ENCODE assay signal across 1 cellular context in the genomic region with DNA sequence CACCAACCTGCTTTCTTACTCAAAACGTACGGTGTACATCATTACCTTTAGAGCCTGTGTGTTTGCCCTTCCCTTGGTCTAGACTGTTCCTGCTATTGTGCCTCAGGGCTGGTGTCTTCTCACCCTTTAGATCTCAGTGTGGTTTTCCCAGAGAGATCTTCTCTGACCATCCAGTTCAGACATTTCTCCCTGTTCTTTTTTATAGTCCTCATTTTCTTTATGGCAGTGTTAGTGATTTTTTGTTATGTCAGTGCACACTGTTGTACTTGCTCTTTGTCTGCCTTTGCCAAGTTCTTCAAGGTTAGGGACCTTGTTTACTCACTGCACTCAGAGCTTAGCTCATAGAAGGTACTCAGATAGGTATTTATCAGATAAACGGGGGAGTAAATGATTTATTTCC.
TF ChIP-seq lines count a peak whose summit lies in the region.

No MANE protein-coding gene starts in this region.

TF ChIP-seq in HepG2, 621 proteins besides CTCF, POLR2A, EP300 and RAD21 (continued from another document and continues in another):
- TF ChIP-seq ZNF546 (CRISPR knock-in tag; conservative IDR thresholded peaks at IDR 0.05) (no peak), ZNF326 (CRISPR knock-in tag; IDR thresholded peaks at IDR 0.05; ENCODE audit: borderline replicate concordance) (no peak), DMAP1 (CRISPR knock-in tag; IDR thresholded peaks at IDR 0.05) (no peak), TRIM24 (CRISPR knock-in tag; IDR thresholded peaks at IDR 0.05) (0 out of 2 replicates have a peak, but pooled peaks have one; percentile 47), ZNF451 (CRISPR knock-in tag; IDR thresholded peaks at IDR 0.05) (no peak), KDM6A (CRISPR knock-in tag; IDR thresholded peaks at IDR 0.05; ENCODE audit: low read depth) (no peak; the same call in 1 of the 2 replicates), TSC22D2 (CRISPR knock-in tag; IDR thresholded peaks at IDR 0.05; ENCODE audit: borderline replicate concordance) (no peak), KAT2B (IDR thresholded peaks at IDR 0.05; ENCODE audit: borderline replicate concordance, low read depth, low read length) (no peak), ZNF282 (IDR thresholded peaks at IDR 0.05; ENCODE audit: partially characterized antibody) (no peak), KDM3A (CRISPR knock-in tag; IDR thresholded peaks at IDR 0.05; ENCODE audit: low read depth) (no peak), PLRG1 (conservative IDR thresholded peaks at IDR 0.05) (no peak), YEATS4 (CRISPR knock-in tag; IDR thresholded peaks at IDR 0.05; ENCODE audit: borderline replicate concordance) (no peak), SP140L (CRISPR knock-in tag; IDR thresholded peaks at IDR 0.05; ENCODE audit: borderline replicate concordance) (no peak), ZBTB20 (CRISPR knock-in tag; IDR thresholded peaks at IDR 0.05; ENCODE audit: borderline replicate concordance, low read depth) (no peak), SP4 (CRISPR knock-in tag; IDR thresholded peaks at IDR 0.05) (no peak), ZNF709 (CRISPR knock-in tag; IDR thresholded peaks at IDR 0.05) (no peak), RARA (CRISPR knock-in tag; IDR thresholded peaks at IDR 0.05) (peak; percentile 67), MTA1 (CRISPR knock-in tag; IDR thresholded peaks at IDR 0.05; ENCODE audit: borderline replicate concordance) (no peak), HNRNPK (IDR thresholded peaks at IDR 0.05; ENCODE audit: low read depth, low read length, poor library complexity, severe bottlenecking) (no peak), KDM4B (CRISPR knock-in tag; IDR thresholded peaks at IDR 0.05) (no peak), ZNF660 (CRISPR knock-in tag; IDR thresholded peaks at IDR 0.05; ENCODE audit: borderline replicate concordance, low read depth) (no peak), REXO4 (CRISPR knock-in tag; IDR thresholded peaks at IDR 0.05; ENCODE audit: borderline replicate concordance) (no peak), FOXP1 (IDR thresholded peaks at IDR 0.05) (no peak), FOXP1 (CRISPR knock-in tag; IDR thresholded peaks at IDR 0.05) (peak; percentile 79), NR2C2 (CRISPR knock-in tag; IDR thresholded peaks at IDR 0.05; ENCODE audit: borderline replicate concordance) (no peak), DNMT1 (CRISPR knock-in tag; IDR thresholded peaks at IDR 0.05) (no peak), CHD2 (IDR thresholded peaks at IDR 0.05; ENCODE audit: low read depth, low read length) (no peak)
- TF ChIP-seq, protein P1, sequence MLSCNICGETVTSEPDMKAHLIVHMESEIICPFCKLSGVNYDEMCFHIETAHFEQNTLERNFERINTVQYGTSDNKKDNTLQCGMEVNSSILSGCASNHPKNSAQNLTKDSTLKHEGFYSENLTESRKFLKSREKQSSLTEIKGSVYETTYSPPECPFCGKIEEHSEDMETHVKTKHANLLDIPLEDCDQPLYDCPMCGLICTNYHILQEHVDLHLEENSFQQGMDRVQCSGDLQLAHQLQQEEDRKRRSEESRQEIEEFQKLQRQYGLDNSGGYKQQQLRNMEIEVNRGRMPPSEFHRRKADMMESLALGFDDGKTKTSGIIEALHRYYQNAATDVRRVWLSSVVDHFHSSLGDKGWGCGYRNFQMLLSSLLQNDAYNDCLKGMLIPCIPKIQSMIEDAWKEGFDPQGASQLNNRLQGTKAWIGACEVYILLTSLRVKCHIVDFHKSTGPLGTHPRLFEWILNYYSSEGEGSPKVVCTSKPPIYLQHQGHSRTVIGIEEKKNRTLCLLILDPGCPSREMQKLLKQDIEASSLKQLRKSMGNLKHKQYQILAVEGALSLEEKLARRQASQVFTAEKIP (CRISPR knock-in tag; IDR thresholded peaks at IDR 0.05; ENCODE audit: borderline replicate concordance), result no peak
- TF ChIP-seq, protein P2, sequence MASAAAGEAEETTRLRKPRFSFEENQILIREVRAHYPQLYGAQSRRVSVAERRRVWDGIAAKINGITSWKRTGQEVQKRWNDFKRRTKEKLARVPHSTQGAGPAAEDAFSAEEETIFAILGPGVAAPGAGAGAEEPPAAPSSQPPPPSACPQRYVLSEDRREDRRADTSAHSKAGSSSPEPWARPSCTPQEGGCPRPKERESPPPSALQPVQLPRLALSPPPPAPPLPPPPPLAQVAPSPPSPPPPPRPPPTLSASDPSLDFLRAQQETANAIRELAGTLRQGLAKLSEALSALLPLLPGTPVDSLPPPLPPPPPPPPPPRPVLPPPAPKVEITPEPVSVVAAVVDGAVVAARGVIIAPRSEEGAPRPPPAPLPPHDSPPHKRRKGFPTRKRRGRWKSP (CRISPR knock-in tag; IDR thresholded peaks at IDR 0.05), result peak; percentile 28; the same call in 1 of the 2 replicates
- TF ChIP-seq, protein P3, sequence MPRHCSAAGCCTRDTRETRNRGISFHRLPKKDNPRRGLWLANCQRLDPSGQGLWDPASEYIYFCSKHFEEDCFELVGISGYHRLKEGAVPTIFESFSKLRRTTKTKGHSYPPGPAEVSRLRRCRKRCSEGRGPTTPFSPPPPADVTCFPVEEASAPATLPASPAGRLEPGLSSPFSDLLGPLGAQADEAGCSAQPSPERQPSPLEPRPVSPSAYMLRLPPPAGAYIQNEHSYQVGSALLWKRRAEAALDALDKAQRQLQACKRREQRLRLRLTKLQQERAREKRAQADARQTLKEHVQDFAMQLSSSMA (CRISPR knock-in tag; IDR thresholded peaks at IDR 0.05), result no peak
- TF ChIP-seq, protein P4, sequence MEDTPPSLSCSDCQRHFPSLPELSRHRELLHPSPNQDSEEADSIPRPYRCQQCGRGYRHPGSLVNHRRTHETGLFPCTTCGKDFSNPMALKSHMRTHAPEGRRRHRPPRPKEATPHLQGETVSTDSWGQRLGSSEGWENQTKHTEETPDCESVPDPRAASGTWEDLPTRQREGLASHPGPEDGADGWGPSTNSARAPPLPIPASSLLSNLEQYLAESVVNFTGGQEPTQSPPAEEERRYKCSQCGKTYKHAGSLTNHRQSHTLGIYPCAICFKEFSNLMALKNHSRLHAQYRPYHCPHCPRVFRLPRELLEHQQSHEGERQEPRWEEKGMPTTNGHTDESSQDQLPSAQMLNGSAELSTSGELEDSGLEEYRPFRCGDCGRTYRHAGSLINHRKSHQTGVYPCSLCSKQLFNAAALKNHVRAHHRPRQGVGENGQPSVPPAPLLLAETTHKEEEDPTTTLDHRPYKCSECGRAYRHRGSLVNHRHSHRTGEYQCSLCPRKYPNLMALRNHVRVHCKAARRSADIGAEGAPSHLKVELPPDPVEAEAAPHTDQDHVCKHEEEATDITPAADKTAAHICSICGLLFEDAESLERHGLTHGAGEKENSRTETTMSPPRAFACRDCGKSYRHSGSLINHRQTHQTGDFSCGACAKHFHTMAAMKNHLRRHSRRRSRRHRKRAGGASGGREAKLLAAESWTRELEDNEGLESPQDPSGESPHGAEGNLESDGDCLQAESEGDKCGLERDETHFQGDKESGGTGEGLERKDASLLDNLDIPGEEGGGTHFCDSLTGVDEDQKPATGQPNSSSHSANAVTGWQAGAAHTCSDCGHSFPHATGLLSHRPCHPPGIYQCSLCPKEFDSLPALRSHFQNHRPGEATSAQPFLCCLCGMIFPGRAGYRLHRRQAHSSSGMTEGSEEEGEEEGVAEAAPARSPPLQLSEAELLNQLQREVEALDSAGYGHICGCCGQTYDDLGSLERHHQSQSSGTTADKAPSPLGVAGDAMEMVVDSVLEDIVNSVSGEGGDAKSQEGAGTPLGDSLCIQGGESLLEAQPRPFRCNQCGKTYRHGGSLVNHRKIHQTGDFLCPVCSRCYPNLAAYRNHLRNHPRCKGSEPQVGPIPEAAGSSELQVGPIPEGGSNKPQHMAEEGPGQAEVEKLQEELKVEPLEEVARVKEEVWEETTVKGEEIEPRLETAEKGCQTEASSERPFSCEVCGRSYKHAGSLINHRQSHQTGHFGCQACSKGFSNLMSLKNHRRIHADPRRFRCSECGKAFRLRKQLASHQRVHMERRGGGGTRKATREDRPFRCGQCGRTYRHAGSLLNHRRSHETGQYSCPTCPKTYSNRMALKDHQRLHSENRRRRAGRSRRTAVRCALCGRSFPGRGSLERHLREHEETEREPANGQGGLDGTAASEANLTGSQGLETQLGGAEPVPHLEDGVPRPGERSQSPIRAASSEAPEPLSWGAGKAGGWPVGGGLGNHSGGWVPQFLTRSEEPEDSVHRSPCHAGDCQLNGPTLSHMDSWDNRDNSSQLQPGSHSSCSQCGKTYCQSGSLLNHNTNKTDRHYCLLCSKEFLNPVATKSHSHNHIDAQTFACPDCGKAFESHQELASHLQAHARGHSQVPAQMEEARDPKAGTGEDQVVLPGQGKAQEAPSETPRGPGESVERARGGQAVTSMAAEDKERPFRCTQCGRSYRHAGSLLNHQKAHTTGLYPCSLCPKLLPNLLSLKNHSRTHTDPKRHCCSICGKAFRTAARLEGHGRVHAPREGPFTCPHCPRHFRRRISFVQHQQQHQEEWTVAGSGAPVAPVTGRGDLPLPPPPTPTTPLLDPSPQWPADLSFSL (CRISPR knock-in tag; IDR thresholded peaks at IDR 0.05), result peak; percentile 60; the same call in 1 of the 2 replicates
- TF ChIP-seq, protein P5, sequence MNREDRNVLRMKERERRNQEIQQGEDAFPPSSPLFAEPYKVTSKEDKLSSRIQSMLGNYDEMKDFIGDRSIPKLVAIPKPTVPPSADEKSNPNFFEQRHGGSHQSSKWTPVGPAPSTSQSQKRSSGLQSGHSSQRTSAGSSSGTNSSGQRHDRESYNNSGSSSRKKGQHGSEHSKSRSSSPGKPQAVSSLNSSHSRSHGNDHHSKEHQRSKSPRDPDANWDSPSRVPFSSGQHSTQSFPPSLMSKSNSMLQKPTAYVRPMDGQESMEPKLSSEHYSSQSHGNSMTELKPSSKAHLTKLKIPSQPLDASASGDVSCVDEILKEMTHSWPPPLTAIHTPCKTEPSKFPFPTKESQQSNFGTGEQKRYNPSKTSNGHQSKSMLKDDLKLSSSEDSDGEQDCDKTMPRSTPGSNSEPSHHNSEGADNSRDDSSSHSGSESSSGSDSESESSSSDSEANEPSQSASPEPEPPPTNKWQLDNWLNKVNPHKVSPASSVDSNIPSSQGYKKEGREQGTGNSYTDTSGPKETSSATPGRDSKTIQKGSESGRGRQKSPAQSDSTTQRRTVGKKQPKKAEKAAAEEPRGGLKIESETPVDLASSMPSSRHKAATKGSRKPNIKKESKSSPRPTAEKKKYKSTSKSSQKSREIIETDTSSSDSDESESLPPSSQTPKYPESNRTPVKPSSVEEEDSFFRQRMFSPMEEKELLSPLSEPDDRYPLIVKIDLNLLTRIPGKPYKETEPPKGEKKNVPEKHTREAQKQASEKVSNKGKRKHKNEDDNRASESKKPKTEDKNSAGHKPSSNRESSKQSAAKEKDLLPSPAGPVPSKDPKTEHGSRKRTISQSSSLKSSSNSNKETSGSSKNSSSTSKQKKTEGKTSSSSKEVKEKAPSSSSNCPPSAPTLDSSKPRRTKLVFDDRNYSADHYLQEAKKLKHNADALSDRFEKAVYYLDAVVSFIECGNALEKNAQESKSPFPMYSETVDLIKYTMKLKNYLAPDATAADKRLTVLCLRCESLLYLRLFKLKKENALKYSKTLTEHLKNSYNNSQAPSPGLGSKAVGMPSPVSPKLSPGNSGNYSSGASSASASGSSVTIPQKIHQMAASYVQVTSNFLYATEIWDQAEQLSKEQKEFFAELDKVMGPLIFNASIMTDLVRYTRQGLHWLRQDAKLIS (CRISPR knock-in tag; IDR thresholded peaks at IDR 0.05), result no peak
- TF ChIP-seq, protein P6, sequence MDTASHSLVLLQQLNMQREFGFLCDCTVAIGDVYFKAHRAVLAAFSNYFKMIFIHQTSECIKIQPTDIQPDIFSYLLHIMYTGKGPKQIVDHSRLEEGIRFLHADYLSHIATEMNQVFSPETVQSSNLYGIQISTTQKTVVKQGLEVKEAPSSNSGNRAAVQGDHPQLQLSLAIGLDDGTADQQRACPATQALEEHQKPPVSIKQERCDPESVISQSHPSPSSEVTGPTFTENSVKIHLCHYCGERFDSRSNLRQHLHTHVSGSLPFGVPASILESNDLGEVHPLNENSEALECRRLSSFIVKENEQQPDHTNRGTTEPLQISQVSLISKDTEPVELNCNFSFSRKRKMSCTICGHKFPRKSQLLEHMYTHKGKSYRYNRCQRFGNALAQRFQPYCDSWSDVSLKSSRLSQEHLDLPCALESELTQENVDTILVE (CRISPR knock-in tag; IDR thresholded peaks at IDR 0.05), result no peak
- TF ChIP-seq, protein P7, sequence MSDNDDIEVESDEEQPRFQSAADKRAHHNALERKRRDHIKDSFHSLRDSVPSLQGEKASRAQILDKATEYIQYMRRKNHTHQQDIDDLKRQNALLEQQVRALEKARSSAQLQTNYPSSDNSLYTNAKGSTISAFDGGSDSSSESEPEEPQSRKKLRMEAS (IDR thresholded peaks at IDR 0.05), result no peak
- TF ChIP-seq, protein P8, sequence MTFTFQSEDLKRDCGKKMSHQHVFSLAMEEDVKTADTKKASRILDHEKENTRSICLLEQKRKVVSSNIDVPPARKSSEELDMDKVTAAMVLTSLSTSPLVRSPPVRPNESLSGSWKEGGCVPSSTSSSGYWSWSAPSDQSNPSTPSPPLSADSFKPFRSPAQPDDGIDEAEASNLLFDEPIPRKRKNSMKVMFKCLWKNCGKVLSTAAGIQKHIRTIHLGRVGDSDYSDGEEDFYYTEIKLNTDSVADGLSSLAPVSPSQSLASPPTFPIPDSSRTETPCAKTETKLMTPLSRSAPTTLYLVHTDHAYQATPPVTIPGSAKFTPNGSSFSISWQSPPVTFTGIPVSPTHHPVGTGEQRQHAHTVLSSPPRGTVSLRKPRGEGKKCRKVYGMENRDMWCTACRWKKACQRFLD (CRISPR knock-in tag; IDR thresholded peaks at IDR 0.05; ENCODE audit: borderline replicate concordance), result no peak
- TF ChIP-seq, protein P9, sequence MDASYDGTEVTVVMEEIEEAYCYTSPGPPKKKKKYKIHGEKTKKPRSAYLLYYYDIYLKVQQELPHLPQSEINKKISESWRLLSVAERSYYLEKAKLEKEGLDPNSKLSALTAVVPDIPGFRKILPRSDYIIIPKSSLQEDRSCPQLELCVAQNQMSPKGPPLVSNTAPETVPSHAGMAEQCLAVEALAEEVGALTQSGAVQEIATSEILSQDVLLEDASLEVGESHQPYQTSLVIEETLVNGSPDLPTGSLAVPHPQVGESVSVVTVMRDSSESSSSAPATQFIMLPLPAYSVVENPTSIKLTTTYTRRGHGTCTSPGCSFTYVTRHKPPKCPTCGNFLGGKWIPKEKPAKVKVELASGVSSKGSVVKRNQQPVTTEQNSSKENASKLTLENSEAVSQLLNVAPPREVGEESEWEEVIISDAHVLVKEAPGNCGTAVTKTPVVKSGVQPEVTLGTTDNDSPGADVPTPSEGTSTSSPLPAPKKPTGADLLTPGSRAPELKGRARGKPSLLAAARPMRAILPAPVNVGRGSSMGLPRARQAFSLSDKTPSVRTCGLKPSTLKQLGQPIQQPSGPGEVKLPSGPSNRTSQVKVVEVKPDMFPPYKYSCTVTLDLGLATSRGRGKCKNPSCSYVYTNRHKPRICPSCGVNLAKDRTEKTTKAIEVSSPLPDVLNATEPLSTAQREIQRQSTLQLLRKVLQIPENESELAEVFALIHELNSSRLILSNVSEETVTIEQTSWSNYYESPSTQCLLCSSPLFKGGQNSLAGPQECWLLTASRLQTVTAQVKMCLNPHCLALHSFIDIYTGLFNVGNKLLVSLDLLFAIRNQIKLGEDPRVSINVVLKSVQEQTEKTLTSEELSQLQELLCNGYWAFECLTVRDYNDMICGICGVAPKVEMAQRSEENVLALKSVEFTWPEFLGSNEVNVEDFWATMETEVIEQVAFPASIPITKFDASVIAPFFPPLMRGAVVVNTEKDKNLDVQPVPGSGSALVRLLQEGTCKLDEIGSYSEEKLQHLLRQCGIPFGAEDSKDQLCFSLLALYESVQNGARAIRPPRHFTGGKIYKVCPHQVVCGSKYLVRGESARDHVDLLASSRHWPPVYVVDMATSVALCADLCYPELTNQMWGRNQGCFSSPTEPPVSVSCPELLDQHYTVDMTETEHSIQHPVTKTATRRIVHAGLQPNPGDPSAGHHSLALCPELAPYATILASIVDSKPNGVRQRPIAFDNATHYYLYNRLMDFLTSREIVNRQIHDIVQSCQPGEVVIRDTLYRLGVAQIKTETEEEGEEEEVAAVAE (CRISPR knock-in tag; IDR thresholded peaks at IDR 0.05; ENCODE audit: borderline replicate concordance), result 0 out of 2 replicates have a peak, but pooled peaks have one; percentile 56
